Comparison of ENCODE assay signal across 20 cellular contexts in genomic region chr11:35971841-35972422, GRCh38.
"Had no signal": no experiment of that assay in that cellular context is flagged by ENCODE, and none has a peak within 500 bp of the region (broad histone marks: within the 10 kb centered on the region; RNA-seq: fewer than 3 reads in every experiment).

No MANE protein-coding gene starts in this region.

- H3K4me2 ChIP-seq: hepatocyte had no signal

- ATAC-seq: foreskin keratinocyte; left cardiac atrium; lower lobe of right lung; psoas muscle; right lobe of liver; stimulated activated naive B cell treated with anti-CD40 and anti-IgM and Interleukin-4, amounts not matched to agents 10 μg/mL and 1 μg/mL and 100 μg/mL, for 72 hours had no signal

- H3K9me3 ChIP-seq: colonic mucosa, lower lobe of right lung, neutrophil, psoas muscle, right lobe of liver had no signal

- H3K4me1 ChIP-seq: colonic mucosa, foreskin keratinocyte, right lobe of liver, spleen had no signal

- H3K27me3 ChIP-seq: colonic mucosa, foreskin keratinocyte, hepatocyte, neutrophil, right lobe of liver, spleen had no signal

- H3K4me3 ChIP-seq: colonic mucosa, hepatocyte, left ventricle myocardium inferior, lower lobe of right lung, psoas muscle, right lobe of liver, spleen had no signal

- H3K36me3 ChIP-seq: colonic mucosa, left ventricle myocardium inferior, lower lobe of right lung, neutrophil, right lobe of liver, spleen had no signal

- H2AFZ ChIP-seq: hepatocyte had no signal

- H3K27ac ChIP-seq: colonic mucosa, foreskin keratinocyte, hepatocyte, left ventricle myocardium inferior, lower lobe of right lung, neutrophil, psoas muscle, right lobe of liver, spleen had no signal

- DNase-seq: colonic mucosa; dermis blood vessel endothelial cell; endodermal cell; erythroblast; foreskin keratinocyte; kidney; left cardiac atrium; left ventricle myocardium inferior; lower lobe of right lung; naive B cell; psoas muscle; retina; right lobe of liver; spleen; stimulated activated CD4-positive, alpha-beta T cell treated with anti-CD3 and anti-CD28 coated beads, Interleukin-15, amount 100 ng/mL, for 24 hours; stimulated activated CD4-positive, alpha-beta T cell treated with anti-CD3 and anti-CD28 coated beads, Interleukin-1b, Interleukin-23, amount 100 ng/mL, for 48 hours; stimulated activated CD4-positive, alpha-beta T cell treated with anti-CD3 and anti-CD28 coated beads, Interleukin-4, amount 100 ng/mL, for 24 hours; stimulated activated naive B cell treated with anti-CD40 and anti-IgM and Interleukin-4, amounts not matched to agents 10 μg/mL and 1 μg/mL and 100 μg/mL, for 72 hours had no signal
